26 cellular contexts compared by ENCODE assay signal in the genomic region with DNA sequence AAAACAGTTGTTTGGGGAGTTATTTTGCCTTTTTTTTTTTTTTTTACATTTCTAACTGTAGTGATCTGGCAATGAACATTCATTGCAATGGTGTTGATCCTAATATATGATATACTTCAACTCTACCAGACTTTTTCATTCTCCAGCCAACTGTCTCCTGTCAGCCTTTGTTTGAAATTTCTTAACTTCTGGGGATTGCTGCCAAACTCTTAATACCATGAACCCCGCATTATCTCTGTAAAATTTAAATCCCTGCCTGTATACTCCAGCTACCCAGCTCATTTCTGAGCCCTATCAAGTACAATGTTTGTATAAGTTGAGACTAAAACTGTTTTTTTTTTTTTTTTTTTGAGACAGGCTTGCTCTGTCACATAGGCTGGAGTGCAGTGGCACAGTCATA.
"Had no signal": no experiment of that assay in that cellular context is flagged by ENCODE, and none has a peak within 500 bp of the region (broad histone marks: within the 10 kb centered on the region; RNA-seq: fewer than 3 reads in every experiment).

No MANE protein-coding gene starts in this region.

- H2AFZ ChIP-seq: hepatocyte had no signal

- H3K4me3 Mint-ChIP-seq: activated CD4-positive, alpha-beta memory T cell treated with anti-CD3 and anti-CD28 coated beads for 36 hours; activated CD4-positive, alpha-beta T cell treated with anti-CD3 and anti-CD28 coated beads, Interleukin-2, amount 10 ng/mL, durations not matched to agents 24 days and 14 days; activated naive CD4-positive, alpha-beta T cell treated with anti-CD3 and anti-CD28 coated beads, Interleukin-2, amount 10 ng/mL, durations not matched to agents 7 days and 5 days; activated T-cell treated with anti-CD3 and anti-CD28 coated beads, Interleukin-2, amount 50 U/mL, for 24 hours; central memory CD8-positive, alpha-beta T cell; naive thymus-derived CD8-positive, alpha-beta T cell; stimulated activated effector memory CD8-positive, alpha-beta T cell treated with anti-CD3 and anti-CD28 coated beads, Interleukin-12 subunit alpha, Interleukin-12 subunit beta, amount 100 ng/mL, for 72 hours; stimulated activated naive CD8-positive, alpha-beta T cell treated with anti-CD3 and anti-CD28 coated beads, Interleukin-15, Interleukin-2, amounts not matched to agents 100 ng/mL and 50 ng/mL, for 24 hours; T-cell had no signal

- H3K36me3 ChIP-seq: esophagus squamous epithelium, gastroesophageal sphincter, sigmoid colon, thoracic aorta, WERI-Rb-1 had no signal

- H3K4me3 ChIP-seq: esophagus squamous epithelium, gastroesophageal sphincter, hepatocyte, sigmoid colon, thoracic aorta had no signal

- H3K4me1 Mint-ChIP-seq: central memory CD8-positive, alpha-beta T cell; stimulated activated effector memory CD8-positive, alpha-beta T cell treated with anti-CD3 and anti-CD28 coated beads, Interleukin-12 subunit alpha, Interleukin-12 subunit beta, amount 100 ng/mL, for 72 hours had no signal

- H3K27ac Mint-ChIP-seq: activated CD4-positive, alpha-beta memory T cell treated with anti-CD3 and anti-CD28 coated beads for 36 hours; activated CD4-positive, alpha-beta T cell treated with anti-CD3 and anti-CD28 coated beads, Interleukin-2, amount 10 ng/mL, durations not matched to agents 24 days and 14 days; activated naive CD4-positive, alpha-beta T cell treated with anti-CD3 and anti-CD28 coated beads, Interleukin-2, amount 10 ng/mL, durations not matched to agents 7 days and 5 days; activated T-cell treated with anti-CD3 and anti-CD28 coated beads, Interleukin-2, amount 50 U/mL, for 24 hours; naive thymus-derived CD8-positive, alpha-beta T cell; stimulated activated effector memory CD8-positive, alpha-beta T cell treated with anti-CD3 and anti-CD28 coated beads, Interleukin-12 subunit alpha, Interleukin-12 subunit beta, amount 100 ng/mL, for 72 hours; stimulated activated naive CD8-positive, alpha-beta T cell treated with anti-CD3 and anti-CD28 coated beads, Interleukin-15, Interleukin-2, amounts not matched to agents 100 ng/mL and 50 ng/mL, for 24 hours; T-cell had no signal

- ATAC-seq: activated CD4-positive, CD25-positive, alpha-beta regulatory T cell treated with anti-CD3 and anti-CD28 coated beads, Interleukin-2, amount 50 U/mL, for 24 hours; gastroesophageal sphincter; left colon; naive thymus-derived CD8-positive, alpha-beta T cell; stimulated activated effector memory CD8-positive, alpha-beta T cell treated with anti-CD3 and anti-CD28 coated beads, Interleukin-12 subunit alpha, Interleukin-12 subunit beta, amount 100 ng/mL, for 72 hours; T-cell had no signal

- H3K36me3 Mint-ChIP-seq: activated CD4-positive, alpha-beta memory T cell treated with anti-CD3 and anti-CD28 coated beads for 36 hours; stimulated activated effector memory CD8-positive, alpha-beta T cell treated with anti-CD3 and anti-CD28 coated beads, Interleukin-12 subunit alpha, Interleukin-12 subunit beta, amount 100 ng/mL, for 72 hours; T-cell had no signal

- H3K4me2 ChIP-seq: hepatocyte had no signal

- H3K9me3 ChIP-seq: esophagus squamous epithelium, gastroesophageal sphincter, sigmoid colon, thoracic aorta had no signal

- DNase-seq: activated CD4-positive, alpha-beta memory T cell treated with anti-CD3 and anti-CD28 coated beads for 36 hours; activated CD4-positive, alpha-beta T cell treated with anti-CD3 and anti-CD28 coated beads, Interleukin-2, amount 10 ng/mL, durations not matched to agents 24 days and 14 days; activated CD8-positive, alpha-beta memory T cell treated with anti-CD3 and anti-CD28 coated beads, Interleukin-2, amount 50 U/mL, for 48 hours; activated gamma-delta T cell; activated naive CD4-positive, alpha-beta T cell treated with anti-CD3 and anti-CD28 coated beads, Interleukin-2, amount 10 ng/mL, durations not matched to agents 7 days and 5 days; activated T-cell treated with anti-CD3 and anti-CD28 coated beads, Interleukin-2, amount 50 U/mL, for 24 hours; dermis blood vessel endothelial cell; effector CD4-positive, alpha-beta T cell; esophagus squamous epithelium; kidney; left colon; naive thymus-derived CD8-positive, alpha-beta T cell; sigmoid colon; small intestine; stimulated activated CD4-positive, alpha-beta T cell treated with anti-CD3 and anti-CD28 coated beads, Interleukin-4, amount 100 ng/mL, for 24 hours; T-cell; trophoblast cell; WERI-Rb-1 had no signal

- H3K27me3 ChIP-seq: esophagus squamous epithelium, gastroesophageal sphincter, hepatocyte, sigmoid colon had no signal

- H3K27me3 Mint-ChIP-seq: activated CD4-positive, alpha-beta memory T cell treated with anti-CD3 and anti-CD28 coated beads for 36 hours; stimulated activated naive CD8-positive, alpha-beta T cell treated with anti-CD3 and anti-CD28 coated beads, Interleukin-15, Interleukin-2, amounts not matched to agents 100 ng/mL and 50 ng/mL, for 24 hours had no signal

- H3K27ac ChIP-seq: epithelial cell of prostate, esophagus squamous epithelium, gastroesophageal sphincter, hepatocyte, sigmoid colon, thoracic aorta, WERI-Rb-1 had no signal

- H3K9me3 Mint-ChIP-seq: activated CD4-positive, alpha-beta memory T cell treated with anti-CD3 and anti-CD28 coated beads for 36 hours; activated CD4-positive, alpha-beta T cell treated with anti-CD3 and anti-CD28 coated beads, Interleukin-2, amount 10 ng/mL, durations not matched to agents 24 days and 14 days; activated naive CD4-positive, alpha-beta T cell treated with anti-CD3 and anti-CD28 coated beads, Interleukin-2, amount 10 ng/mL, durations not matched to agents 7 days and 5 days; activated T-cell treated with anti-CD3 and anti-CD28 coated beads, Interleukin-2, amount 50 U/mL, for 24 hours; central memory CD8-positive, alpha-beta T cell; stimulated activated effector memory CD8-positive, alpha-beta T cell treated with anti-CD3 and anti-CD28 coated beads, Interleukin-12 subunit alpha, Interleukin-12 subunit beta, amount 100 ng/mL, for 72 hours; stimulated activated naive CD8-positive, alpha-beta T cell treated with anti-CD3 and anti-CD28 coated beads, Interleukin-15, Interleukin-2, amounts not matched to agents 100 ng/mL and 50 ng/mL, for 24 hours; T-cell had no signal
